Comparison of ENCODE assay signal across 24 cellular contexts in the genomic region with DNA sequence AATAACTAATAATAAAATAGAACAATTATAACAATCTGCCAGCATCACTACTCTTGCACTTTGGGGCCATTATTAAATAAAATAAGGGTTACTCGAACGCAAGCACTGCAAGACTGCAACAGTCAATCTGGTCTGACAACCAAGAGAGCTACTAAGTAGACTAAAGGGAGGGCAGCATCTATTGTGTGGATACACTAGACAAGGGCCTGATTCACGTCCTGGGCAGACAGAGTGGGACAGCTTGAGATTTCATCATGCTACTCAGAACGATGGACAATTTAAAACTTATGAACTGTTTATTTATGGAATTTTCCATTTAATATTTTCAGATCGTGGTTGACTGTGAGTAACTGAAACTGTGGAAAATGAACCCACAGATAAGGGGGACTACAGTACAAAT. TPM values are rescaled to one million over a fixed set of nuclear protein-coding genes. Genes with fewer than 3 reads are reported as not detected.
A peak's percentile ranks its signal among the peaks of the same experiment; 100 is the strongest.
DNase-seq lines count a peak whose midpoint lies in the region; ATAC-seq and TF ChIP-seq lines count a peak whose summit lies in the region.
"Had no signal": no experiment of that assay in that cellular context is flagged by ENCODE, and none has a peak within 500 bp of the region (broad histone marks: within the 10 kb centered on the region; RNA-seq: fewer than 3 reads in every experiment).

No MANE protein-coding gene starts in this region.

- no peaks in the 10 kb centered on the region for H3K79me2 ChIP-seq in mammary epithelial cell (ENCODE audit: insufficient read depth, low read length)

- intact Hi-C loops in left ventricle myocardium superior (cut with micrococcal nuclease) = no loop called here
- intact Hi-C loops in mammary epithelial cell (cut with micrococcal nuclease) = no loop called here

- dilution Hi-C loops in mammary epithelial cell (cut with HindIII; ENCODE audit: low sequenced_read_pairs) = no loop called here

- H3K27ac ChIP-seq in cingulate gyrus (ENCODE audit: low read depth, low read length) (peak overlapping the region; percentile 39), substantia nigra (ENCODE audit: low read depth, low read length, poor library complexity, severe bottlenecking) (peak overlapping the region; percentile 44), mammary epithelial cell (ENCODE audit: insufficient read depth, low read depth, low read length) (no peak overlapping the region)
- H3K27ac ChIP-seq: ovary, sigmoid colon, tibial artery had no signal

- in situ Hi-C loops in mammary epithelial cell (cut with MboI; ENCODE audit: low sequenced_read_pairs in 2 of 2) (no loop called here), GM13977 (cut with MboI; ENCODE audit: low pct_unique_long_range_greater_than_20kb, low sequenced_read_pairs, unreplicated experiment) (no loop called here)

- H3K9ac ChIP-seq in mammary epithelial cell (ENCODE audit: insufficient read depth, low read length) = no peak overlapping the region

- no peak overlapping the region for H3K4me2 ChIP-seq in mammary epithelial cell (ENCODE audit: insufficient read depth, low read depth, low read length)

- H3K27me3 ChIP-seq in mammary epithelial cell (ENCODE audit: insufficient read depth, low read length) = no peaks in the 10 kb centered on the region
- H3K27me3 ChIP-seq: ovary, sigmoid colon, tibial artery had no signal

- no TSS peak for BruUV-seq in mammary epithelial cell (replicated peaks; lab: Mats Ljungman, UMichigan)

- H3K4me3 ChIP-seq in mammary epithelial cell (replicated peaks in 1 of 3; ENCODE audit: insufficient read depth in 1 of 3, low read depth in 2 of 3, low read length in 3 of 3) = no peak overlapping the region
- H3K4me3 ChIP-seq: ovary, sigmoid colon, tibial artery had no signal

- no peaks in the 10 kb centered on the region for H3K36me3 ChIP-seq in mammary epithelial cell (ENCODE audit: insufficient read depth, low read length)
- H3K36me3 ChIP-seq: ovary, sigmoid colon, tibial artery had no signal

- TF ChIP-seq CTCF in mammary epithelial cell (conservative IDR thresholded peaks at IDR 0.05 in 1 of 2, IDR thresholded peaks at IDR 0.05 in 1 of 2; ENCODE audit: extremely low read depth in 1 of 2, insufficient read depth in 1 of 2, low read depth in 1 of 2, low read length in 2 of 2) (no peak), GM13977 (IDR thresholded peaks at IDR 0.05; ENCODE audit: extremely low read depth, insufficient read depth, missing control alignments) (no peak)

- 96% methylated on average over 5 of the region's 5 CpGs for WGBS in mammary epithelial cell (ENCODE audit: low coverage, missing lambda C conversion rate)

- H4K20me1 ChIP-seq in mammary epithelial cell (ENCODE audit: insufficient read depth, low read length) = no peaks in the 10 kb centered on the region

- CTCF ChIA-PET in mammary epithelial cell (lab: Charles Lee; ENCODE audit: low non-redundant PET) = no interaction called here

- peak; percentile 61 for DNase-seq in amniotic epithelial cell (ENCODE audit: low read depth)
- DNase-seq in left ventricle myocardium superior = no peak
- DNase-seq in substantia nigra (lab: John Stamatoyannopoulos, UW) = peak in 17 of 49 donors; percentile 1 to 56 (median 13)
- no peak for DNase-seq in mammary epithelial cell
- DNase-seq in GM13977 (ENCODE audit: low spot score) = no peak
- DNase-seq: activated B cell treated with CpG ODN at 0.5 μM for 24 hours; activated CD4-positive, alpha-beta T cell treated with anti-CD3 and anti-CD28 coated beads, Interleukin-2, amount 50 U/mL, for 48 hours; activated CD8-positive, alpha-beta memory T cell treated with anti-CD3 and anti-CD28 coated beads, Interleukin-2, amount 50 U/mL, for 48 hours; CD4-positive, alpha-beta T cell; DMS 273 treated with DMSO at 0.1 percent for 48 hours; effector memory CD4-positive, alpha-beta T cell; HFFc6; naive B cell; NCI-H1105 treated with DMSO at 0.1 percent for 48 hours; NCI-H2029 treated with DMSO at 0.1 percent for 48 hours; NCI-H82; ovary; sigmoid colon; stimulated activated CD4-positive, alpha-beta T cell treated with anti-CD3 and anti-CD28 coated beads, Interleukin-15, amount 100 ng/mL, for 24 hours; SW 1271; tibial artery had no signal

- H3K4me1 ChIP-seq in mammary epithelial cell (ENCODE audit: insufficient read depth, low read length) = peaks cover 8% of the 10 kb centered on the region

- H3K9me3 ChIP-seq in mammary epithelial cell (replicated peaks; ENCODE audit: insufficient read depth, low read length) = no peaks in the 10 kb centered on the region
- H3K9me3 ChIP-seq: ovary, sigmoid colon, tibial artery had no signal

- ATAC-seq in left ventricle myocardium superior (peak; percentile 55), GM18520 (IDR thresholded peaks at IDR 0.05; ENCODE audit: unreplicated experiment) (no peak)
- ATAC-seq: activated T-helper 17 cell treated with anti-CD3 and anti-CD28 coated beads, Interleukin-2, amount 50 U/mL, for 72 hours had no signal

- no peak overlapping the region for H2AFZ ChIP-seq in mammary epithelial cell (ENCODE audit: low read depth, low read length)

RNA-seq across cellular contexts. Expression of gene TNIK, which starts 39.5 kb away (rescaled TPM):
- total RNA-seq in left ventricle myocardium superior (32.7 TPM), mammary epithelial cell (1 to 10 TPM; 7.5 to 9.7 TPM)
- polyA plus RNA-seq in mammary epithelial cell = 3.5 TPM
- 76.6 TPM for polyA minus RNA-seq in mammary epithelial cell
